12 cellular contexts compared by ENCODE assay signal in genomic region chr12:77625441-77625840, GRCh38.
DNase-seq lines count a peak whose midpoint lies in the region; ATAC-seq and TF ChIP-seq lines count a peak whose summit lies in the region.
"Had no signal": no experiment of that assay in that cellular context is flagged by ENCODE, and none has a peak within 500 bp of the region (broad histone marks: within the 10 kb centered on the region; RNA-seq: fewer than 3 reads in every experiment).

No MANE protein-coding gene starts in this region.

- no peak overlapping the region for H3K23ac ChIP-seq in IMR-90 (ENCODE audit: low read depth, low read length)

- H4K91ac ChIP-seq in IMR-90 (ENCODE audit: insufficient read depth, low read depth, low read length): no peak overlapping the region

- ATAC-seq in IMR-90 (ENCODE audit: low read depth) (peak; percentile 91), T-helper 17 cell (no peak)

- H3K27ac ChIP-seq in IMR-90 (ENCODE audit: insufficient read depth, low read length): no peak overlapping the region
- H3K27ac ChIP-seq: BLaER1, ovary had no signal

- no peaks in the 10 kb centered on the region for H4K20me1 ChIP-seq in IMR-90 (ENCODE audit: insufficient read depth, low read length)
- H4K20me1 ChIP-seq: BLaER1 had no signal

- H3K4me2 ChIP-seq in IMR-90 (ENCODE audit: low read depth, low read length): no peak overlapping the region; the same call in 1 of the 2 replicates
- H3K4me2 ChIP-seq: BLaER1 had no signal

- H3K14ac ChIP-seq in IMR-90 (replicated peaks; ENCODE audit: low read depth, low read length): no peak overlapping the region

- no peak overlapping the region for H4K5ac ChIP-seq in IMR-90 (ENCODE audit: low read depth, low read length)

- H3K9me3 ChIP-seq in IMR-90 (ENCODE audit: control insufficient read depth, insufficient read depth, low read length) (no peaks in the 10 kb centered on the region), T-helper 17 cell (ENCODE audit: control insufficient read depth, low read length, poor library complexity, severe bottlenecking) (no peaks in the 10 kb centered on the region)
- H3K9me3 ChIP-seq: BLaER1, ovary had no signal

- H3K56ac ChIP-seq in IMR-90 (ENCODE audit: extremely low read depth, insufficient read depth, low read length): no peak overlapping the region

- intact Hi-C loops in IMR-90 (cut with micrococcal nuclease): no loop called here

- H3K9ac ChIP-seq in IMR-90 (ENCODE audit: low read depth, low read length): no peak overlapping the region
- H3K9ac ChIP-seq: BLaER1 had no signal

- no peaks in the 10 kb centered on the region for H3K4me1 Mint-ChIP-seq in T-helper 17 cell
- H3K4me1 Mint-ChIP-seq: activated naive CD8-positive, alpha-beta T cell treated with anti-CD3 and anti-CD28 coated beads, Interleukin-2, amount 10 ng/mL, durations not matched to agents 7 days and 5 days had no signal

- H3K36me3 Mint-ChIP-seq in T-helper 17 cell (ENCODE audit: low read depth): no peaks in the 10 kb centered on the region
- H3K36me3 Mint-ChIP-seq: activated naive CD8-positive, alpha-beta T cell treated with anti-CD3 and anti-CD28 coated beads, Interleukin-2, amount 10 ng/mL, durations not matched to agents 7 days and 5 days had no signal

- H3K4me1 ChIP-seq in IMR-90 (ENCODE audit: control insufficient read depth, insufficient read depth, low read length): no peaks in the 10 kb centered on the region; the same call in 1 of the 2 replicates
- H3K4me1 ChIP-seq: BLaER1 had no signal

- H2AK9ac ChIP-seq in IMR-90 (replicated peaks; ENCODE audit: low read depth, low read length, poor library complexity): no peak overlapping the region

- POLR2A ChIA-PET in IMR-90 (lab: Charles Lee; ENCODE audit: unreplicated experiment): no interaction called here

- TF ChIP-seq RAD21 in IMR-90 (IDR thresholded peaks at IDR 0.05; ENCODE audit: low read length): no peak

- BruUV-seq in IMR-90 (replicated peaks; lab: Mats Ljungman, UMichigan): no TSS peak

- WGBS in IMR-90 (ENCODE audit: extremely low coverage in 2 of 2, insufficient read length in 1 of 2), 2 experiments: no CpG with 5 or more reads among the region's 3 CpGs

- in situ Hi-C loops in IMR-90 (cut with MboI; ENCODE audit: low sequenced_read_pairs) (no loop called here), astrocyte of the spinal cord (cut with HindIII; ENCODE audit: low sequenced_read_pairs) (no loop called here)

- no peaks in the 10 kb centered on the region for H3K27me3 Mint-ChIP-seq in T-helper 17 cell
- H3K27me3 Mint-ChIP-seq: activated naive CD8-positive, alpha-beta T cell treated with anti-CD3 and anti-CD28 coated beads, Interleukin-2, amount 10 ng/mL, durations not matched to agents 7 days and 5 days had no signal

- H2BK20ac ChIP-seq in IMR-90 (ENCODE audit: low read depth, low read length): no peak overlapping the region

- DNase-seq in AG08396 (ENCODE audit: low spot score): peak; percentile 66
- peak; percentile 91 for DNase-seq in IMR-90
- DNase-seq in astrocyte of the spinal cord (ENCODE audit: low read depth, low spot score): peak; percentile 94
- peak; percentile 50 for DNase-seq in kidney epithelial cell (ENCODE audit: low read depth)
- no peak for DNase-seq in NCI-H2081 treated with DMSO at 0.1 percent for 48 hours (lab: John Stamatoyannopoulos, UW)
- no peak for DNase-seq in effector CD8-positive, alpha-beta T cell (lab: John Stamatoyannopoulos, UW)
- DNase-seq in activated CD8-positive, alpha-beta memory T cell treated with anti-CD3 and anti-CD28 coated beads, Interleukin-2, amount 50 U/mL, for 4 hours: no peak
- DNase-seq in T-helper 17 cell: no peak
- DNase-seq: activated naive CD8-positive, alpha-beta T cell treated with anti-CD3 and anti-CD28 coated beads, Interleukin-2, amount 10 ng/mL, durations not matched to agents 7 days and 5 days; ovary; stimulated activated CD4-positive, alpha-beta T cell treated with anti-CD3 and anti-CD28 coated beads, Interleukin-2, amount 100 ng/mL, for 24 hours had no signal

- H3K4me3 ChIP-seq in IMR-90 (ENCODE audit: insufficient read depth, low read depth, low read length): no peak overlapping the region
- no peak overlapping the region for H3K4me3 ChIP-seq in astrocyte of the spinal cord (ENCODE audit: low read depth, low read length)
- no peak overlapping the region for H3K4me3 ChIP-seq in kidney epithelial cell (ENCODE audit: low read depth, low read length)
- H3K4me3 ChIP-seq: BLaER1, ovary had no signal

- H2AFZ ChIP-seq in IMR-90 (replicated peaks; ENCODE audit: low read length, poor library complexity): no peak overlapping the region

- no peak overlapping the region for H4K8ac ChIP-seq in IMR-90 (ENCODE audit: low read depth in 2 of 2, low read length in 2 of 2)

- no peaks in the 10 kb centered on the region for H3K9me1 ChIP-seq in IMR-90 (ENCODE audit: insufficient read depth, low read length)

- no peak overlapping the region for H2BK15ac ChIP-seq in IMR-90 (ENCODE audit: low read depth, low read length)

- H3K27ac Mint-ChIP-seq in T-helper 17 cell: no peak overlapping the region
- H3K27ac Mint-ChIP-seq: activated naive CD8-positive, alpha-beta T cell treated with anti-CD3 and anti-CD28 coated beads, Interleukin-2, amount 10 ng/mL, durations not matched to agents 7 days and 5 days had no signal

- dilution Hi-C loops in IMR-90 (cut with HindIII; ENCODE audit: low sequenced_read_pairs, unreplicated experiment): no loop called here

- no peak overlapping the region for H2BK120ac ChIP-seq in IMR-90 (ENCODE audit: low read depth, low read length)

- no peak overlapping the region for H2BK5ac ChIP-seq in IMR-90 (ENCODE audit: low read depth, low read length, poor library complexity, severe bottlenecking)

- H3K27me3 ChIP-seq in IMR-90 (ENCODE audit: control insufficient read depth, insufficient read depth, low read length) (no peaks in the 10 kb centered on the region), kidney epithelial cell (ENCODE audit: control insufficient read depth, insufficient read depth, low read length) (no peaks in the 10 kb centered on the region)
- H3K27me3 ChIP-seq: BLaER1, ovary had no signal

- H3K4ac ChIP-seq in IMR-90 (ENCODE audit: low read depth, low read length): no peak overlapping the region

- H3K36me3 ChIP-seq in IMR-90 (ENCODE audit: control insufficient read depth, insufficient read depth, low read length) (no peaks in the 10 kb centered on the region), kidney epithelial cell (ENCODE audit: control insufficient read depth, insufficient read depth, low read length) (no peaks in the 10 kb centered on the region)
- H3K36me3 ChIP-seq: BLaER1, ovary had no signal

- no peak for TF ChIP-seq POLR2A in IMR-90 (IDR thresholded peaks at IDR 0.05; ENCODE audit: low read depth, low read length)

- H2AK5ac ChIP-seq in IMR-90 (ENCODE audit: low read depth, low read length): no peak overlapping the region

- TF ChIP-seq CTCF in IMR-90 (conservative IDR thresholded peaks at IDR 0.05; ENCODE audit: low read depth, low read length): no peak
- no peak for TF ChIP-seq CTCF in astrocyte of the spinal cord (IDR thresholded peaks at IDR 0.05; ENCODE audit: low read depth, low read length)
- TF ChIP-seq CTCF in kidney epithelial cell (IDR thresholded peaks at IDR 0.05; ENCODE audit: insufficient read depth, low read length, poor library complexity, severe bottlenecking): no peak

- no peak overlapping the region for H3K4me3 Mint-ChIP-seq in T-helper 17 cell
- H3K4me3 Mint-ChIP-seq: activated naive CD8-positive, alpha-beta T cell treated with anti-CD3 and anti-CD28 coated beads, Interleukin-2, amount 10 ng/mL, durations not matched to agents 7 days and 5 days had no signal

- no peaks in the 10 kb centered on the region for H3K79me1 ChIP-seq in IMR-90 (ENCODE audit: low read depth in 1 of 2, low read length in 2 of 2)

- CTCF ChIA-PET in IMR-90 (lab: Yijun Ruan, JAX): no interaction called here

- H3K18ac ChIP-seq in IMR-90 (ENCODE audit: low read depth, low read length): no peak overlapping the region

TF ChIP-seq in IMR-90, 13 proteins besides CTCF, POLR2A, EP300 and RAD21:
- peak; percentile 43; the same call in 1 of the 2 replicates for TF ChIP-seq FOS (IDR thresholded peaks at IDR 0.05; ENCODE audit: low read depth, low read length)
- peak; percentile 56 for TF ChIP-seq CEBPB (IDR thresholded peaks at IDR 0.05; ENCODE audit: low read depth, low read length)
- TF ChIP-seq, protein P1, sequence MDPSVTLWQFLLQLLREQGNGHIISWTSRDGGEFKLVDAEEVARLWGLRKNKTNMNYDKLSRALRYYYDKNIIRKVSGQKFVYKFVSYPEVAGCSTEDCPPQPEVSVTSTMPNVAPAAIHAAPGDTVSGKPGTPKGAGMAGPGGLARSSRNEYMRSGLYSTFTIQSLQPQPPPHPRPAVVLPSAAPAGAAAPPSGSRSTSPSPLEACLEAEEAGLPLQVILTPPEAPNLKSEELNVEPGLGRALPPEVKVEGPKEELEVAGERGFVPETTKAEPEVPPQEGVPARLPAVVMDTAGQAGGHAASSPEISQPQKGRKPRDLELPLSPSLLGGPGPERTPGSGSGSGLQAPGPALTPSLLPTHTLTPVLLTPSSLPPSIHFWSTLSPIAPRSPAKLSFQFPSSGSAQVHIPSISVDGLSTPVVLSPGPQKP (IDR thresholded peaks at IDR 0.05; ENCODE audit: borderline replicate concordance, low read depth, low read length): no peak
- no peak for TF ChIP-seq CHD1 (IDR thresholded peaks at IDR 0.05; ENCODE audit: low read depth, low read length)

Comparison
In these comparisons a context has a peak if more than half of its experiments do, and no peak if none do; other contexts are left out.
1. DNase-seq: peak in AG08396 (single experiment), IMR-90 (single experiment), astrocyte of the spinal cord (single experiment) and kidney epithelial cell (single experiment); none in NCI-H2081 treated with DMSO at 0.1 percent for 48 hours (single experiment), effector CD8-positive, alpha-beta T cell (single experiment), activated CD8-positive, alpha-beta memory T cell treated with anti-CD3 and anti-CD28 coated beads, Interleukin-2, amount 50 U/mL, for 4 hours (single experiment) and T-helper 17 cell (0 of 3).